Comparison of ENCODE assay signal across 11 cellular contexts in genomic region chr5:1513326-1514026, GRCh38. TPM values are rescaled to one million over a fixed set of nuclear protein-coding genes. Genes with fewer than 3 reads are reported as not detected.
A peak's percentile ranks its signal among the peaks of the same experiment; 100 is the strongest.
DNase-seq lines count a peak whose midpoint lies in the region; ATAC-seq, FAIRE-seq and TF ChIP-seq lines count a peak whose summit lies in the region.
"Had no signal": no experiment of that assay in that cellular context is flagged by ENCODE, and none has a peak within 500 bp of the region (broad histone marks: within the 10 kb centered on the region; RNA-seq: fewer than 3 reads in every experiment).

No MANE protein-coding gene starts in this region.

- no peak for TF ChIP-seq CTCF in A549 (IDR thresholded peaks at IDR 0.05)

- H3K36me3 ChIP-seq in HUES64 (ENCODE audit: insufficient read depth, low read length) (peaks cover 67% of the 10 kb centered on the region), neuronal stem cell (replicated peaks in 1 of 2; ENCODE audit: control insufficient read depth in 2 of 2, insufficient read depth in 2 of 2, low read length in 2 of 2) (peaks cover 14 to 76% of the 10 kb centered on the region in 2 donors)

- H3K9me3 ChIP-seq in A549: no peaks in the 10 kb centered on the region
- H3K9me3 ChIP-seq in HUES64 (ENCODE audit: insufficient read depth, low read depth, low read length): no peaks in the 10 kb centered on the region
- peaks cover 0 to 2% of the 10 kb centered on the region in 2 donors for H3K9me3 ChIP-seq in neuronal stem cell (replicated peaks in 1 of 2; ENCODE audit: control insufficient read depth in 2 of 2, insufficient read depth in 1 of 2, low read depth in 1 of 2, low read length in 2 of 2)

- H3K27me3 ChIP-seq in HUES64 (ENCODE audit: insufficient read depth, low read length): no peaks in the 10 kb centered on the region
- no peaks in the 10 kb centered on the region for H3K27me3 ChIP-seq in neuronal stem cell (ENCODE audit: control insufficient read depth in 3 of 3, insufficient read depth in 3 of 3, low read depth in 1 of 3, low read length in 3 of 3)

- no peak for TF ChIP-seq EP300 in A549 (IDR thresholded peaks at IDR 0.05)

- no peak overlapping the region for H3K14ac ChIP-seq in neuronal stem cell (ENCODE audit: low read length)

- H3K18ac ChIP-seq in neuronal stem cell (ENCODE audit: low read length): peak overlapping the region; percentile 27

- no peak overlapping the region for H4K8ac ChIP-seq in neuronal stem cell (ENCODE audit: low read depth, low read length)

- H3K4me1 ChIP-seq in A549 (peaks cover 66% of the 10 kb centered on the region), HUES64 (ENCODE audit: insufficient read depth, low read length) (peaks cover 47% of the 10 kb centered on the region), neuronal stem cell (ENCODE audit: control insufficient read depth in 2 of 2, insufficient read depth in 1 of 2, low read depth in 1 of 2, low read length in 2 of 2) (peaks cover 26% of the 10 kb centered on the region in 2 donors)

- H3K9ac ChIP-seq in HUES64 (ENCODE audit: low read depth, low read length) (peak overlapping the region; percentile 81), neuronal stem cell (ENCODE audit: low read depth, low read length, poor library complexity) (peak overlapping the region; percentile 30)

- H3K4ac ChIP-seq in neuronal stem cell (ENCODE audit: low read length): no peak overlapping the region

- no peak overlapping the region for H3K23ac ChIP-seq in neuronal stem cell (ENCODE audit: low read depth, low read length, poor library complexity)

- peaks cover 37% of the 10 kb centered on the region for H3K79me1 ChIP-seq in neuronal stem cell (ENCODE audit: low read depth, low read length)

- intact Hi-C loops in head of caudate nucleus (cut with DNase I): no loop called here

- 86% methylated on average over 26 of the region's 26 CpGs for WGBS in A549 (ENCODE audit: missing lambda C conversion rate)
- 85% methylated on average over 26 of the region's 26 CpGs for WGBS in HUES64
- WGBS in neuronal stem cell (ENCODE audit: extremely low coverage in 2 of 2, insufficient read length in 2 of 2, insufficient replicate concordance in 1 of 2), 2 donors: no CpG with 5 or more reads among the region's 26 CpGs

- H3K27ac ChIP-seq in A549 (peak overlapping the region; percentile 67 to 94; a peak in 4 of 6 replicates), HUES64 (ENCODE audit: low read depth, low read length) (peak overlapping the region; percentile 100), neuronal stem cell (replicated peaks; ENCODE audit: low read length) (no peak overlapping the region)

- H2BK12ac ChIP-seq in neuronal stem cell (ENCODE audit: low read length): no peak overlapping the region

- no peak overlapping the region for H4K91ac ChIP-seq in neuronal stem cell (ENCODE audit: low read depth, low read length, poor library complexity)

- DNase-seq in A549 (ENCODE audit: low read depth in 1 of 2, low spot score in 1 of 2): no peak
- DNase-seq in head of caudate nucleus: peak in 28 of 42 donors; percentile 0 to 30 (median 6)
- no peak for DNase-seq in neuronal stem cell (ENCODE audit: low spot score)
- no peak for DNase-seq in KBM-7
- DNase-seq in OCI-M2 (lab: John Stamatoyannopoulos, UW; ENCODE audit: unreplicated experiment): no peak
- DNase-seq in NCI-H446 treated with DMSO at 0.1 percent for 48 hours (lab: John Stamatoyannopoulos, UW): no peak
- no peak for DNase-seq in NCI-H2196 treated with DMSO at 0.1 percent for 48 hours (lab: John Stamatoyannopoulos, UW; ENCODE audit: unreplicated experiment)
- DNase-seq: GDM1 had no signal

- H2AFZ ChIP-seq in neuronal stem cell (ENCODE audit: low read length): no peak overlapping the region

- POLR2A ChIA-PET in A549 (lab: Yijun Ruan, JAX): interaction anchor here (1.7 kb wide), 1 partner anchor 10 kb away, joined by 5 read pairs; the partner anchor contains the start of gene LPCAT1

- H3K4me3 ChIP-seq in A549 (no peak overlapping the region), HUES64 (ENCODE audit: low read length) (no peak overlapping the region), neuronal stem cell (ENCODE audit: low read length in 2 of 2) (no peak overlapping the region)

- no peak for TF ChIP-seq RAD21 in A549 (conservative IDR thresholded peaks at IDR 0.05 in 1 of 2, IDR thresholded peaks at IDR 0.05 in 1 of 2)

- in situ Hi-C loops in KBM-7 (cut with MboI; ENCODE audit: low pct_unique_long_range_greater_than_20kb, low sequenced_read_pairs): no loop called here

- peak overlapping the region; percentile 32 for H2AK5ac ChIP-seq in neuronal stem cell (ENCODE audit: low read depth, low read length)

- ATAC-seq in A549: no peak
- ATAC-seq: esophagus mucosa; naive thymus-derived CD4-positive, alpha-beta T cell had no signal

- no peak for TF ChIP-seq POLR2A in A549 (IDR thresholded peaks at IDR 0.05; ENCODE audit: low read length)

- no peak overlapping the region for H2BK120ac ChIP-seq in neuronal stem cell (ENCODE audit: low read depth, low read length)

- peak overlapping the region; percentile 1 for H2BK5ac ChIP-seq in neuronal stem cell (ENCODE audit: low read length)

- CTCF ChIA-PET in A549 (lab: Yijun Ruan, JAX): interaction anchor here (1.5 to 2.6 kb wide), 3 partner anchors 22 to 46 kb away, joined by 3 to 9 read pairs (median 5); no protein-coding TSS in a partner anchor

- H3K4me2 ChIP-seq in A549 (no peak overlapping the region), neuronal stem cell (ENCODE audit: insufficient read depth, low read length, poor library complexity, severe bottlenecking) (no peak overlapping the region)

- no peak overlapping the region for H2BK15ac ChIP-seq in neuronal stem cell (ENCODE audit: low read length)

- no peak for FAIRE-seq in A549 (lab: Jason Lieb, UNC)

TF ChIP-seq in A549, 52 proteins besides CTCF, POLR2A, EP300 and RAD21:
- TF ChIP-seq GATA3 (IDR thresholded peaks at IDR 0.05; ENCODE audit: borderline replicate concordance): no peak
- TF ChIP-seq JUN (IDR thresholded peaks at IDR 0.05): no peak
- no peak for TF ChIP-seq BHLHE40 (IDR thresholded peaks at IDR 0.05; ENCODE audit: low read depth, low read length)
- no peak for TF ChIP-seq HMGXB4 (CRISPR knock-in tag; IDR thresholded peaks at IDR 0.05; ENCODE audit: borderline replicate concordance)
- TF ChIP-seq FOSL2 (IDR thresholded peaks at IDR 0.05): no peak
- TF ChIP-seq FOSL2 (CRISPR knock-in tag; IDR thresholded peaks at IDR 0.05): no peak
- TF ChIP-seq ZC3H11A (IDR thresholded peaks at IDR 0.05): no peak
- TF ChIP-seq PBX3 (IDR thresholded peaks at IDR 0.05): no peak
- TF ChIP-seq SMC3 (IDR thresholded peaks at IDR 0.05): no peak
- TF ChIP-seq EHMT2 (IDR thresholded peaks at IDR 0.05; ENCODE audit: low read depth): no peak
- no peak for TF ChIP-seq PHF8 (IDR thresholded peaks at IDR 0.05; ENCODE audit: borderline replicate concordance, low read depth)
- TF ChIP-seq MAZ (IDR thresholded peaks at IDR 0.05; ENCODE audit: borderline replicate concordance, low read depth, low read length): no peak
- no peak for TF ChIP-seq CHD4 (IDR thresholded peaks at IDR 0.05; ENCODE audit: borderline replicate concordance)
- no peak for TF ChIP-seq NFE2L2 (conservative IDR thresholded peaks at IDR 0.05; ENCODE audit: low read length)
- no peak for TF ChIP-seq HDAC2 (IDR thresholded peaks at IDR 0.05)
- no peak for TF ChIP-seq HEYL (CRISPR knock-in tag; IDR thresholded peaks at IDR 0.05)
- TF ChIP-seq JUNB (IDR thresholded peaks at IDR 0.05): no peak

RNA-seq across cellular contexts. Expression of gene LPCAT1, which starts 10.3 kb away (rescaled TPM):
- polyA plus RNA-seq in A549 (2011; rRNA removed) (22.9 and 24.7 TPM in 2 replicates), A549 (2017; fragmentation: RNase III; extraction: RNeasy Plus Mini Kit Qiagen cat#74134 plus additional on column Dnase treatment) (59.9 to 74.9 TPM (median 73.4 TPM) in 3 replicates)
- polyA plus RNA-seq in A549 (2012; cell fraction: cytosol; rRNA removed): 40.3 and 47.5 TPM in 2 replicates
- 84.6 and 102 TPM in 2 replicates for polyA plus RNA-seq in A549 (2012; cell fraction: nucleus; rRNA removed)
- 17.1 and 25.6 TPM in 2 replicates for polyA minus RNA-seq in A549 (2011; rRNA and poly(A)+ RNA removed)
- 104 TPM for polyA plus RNA-seq in HUES64 (2013, experiment 1 of 2)
- 105 TPM for polyA plus RNA-seq in HUES64 (2013, experiment 2 of 2)
- polyA plus RNA-seq in neuronal stem cell (2013, experiment 1 of 2): 92.2 TPM
- polyA plus RNA-seq in neuronal stem cell (2013, experiment 2 of 2): 93.4 TPM

Comparison
In these comparisons a context has a peak if more than half of its experiments do, and no peak if none do; other contexts are left out.
1. DNase-seq: peak in head of caudate nucleus (28 of 42); none in A549 (0 of 2), neuronal stem cell (single experiment), KBM-7 (single experiment), OCI-M2 (single experiment), NCI-H446 treated with DMSO at 0.1 percent for 48 hours (single experiment) and NCI-H2196 treated with DMSO at 0.1 percent for 48 hours (single experiment).